In the genomic region with DNA sequence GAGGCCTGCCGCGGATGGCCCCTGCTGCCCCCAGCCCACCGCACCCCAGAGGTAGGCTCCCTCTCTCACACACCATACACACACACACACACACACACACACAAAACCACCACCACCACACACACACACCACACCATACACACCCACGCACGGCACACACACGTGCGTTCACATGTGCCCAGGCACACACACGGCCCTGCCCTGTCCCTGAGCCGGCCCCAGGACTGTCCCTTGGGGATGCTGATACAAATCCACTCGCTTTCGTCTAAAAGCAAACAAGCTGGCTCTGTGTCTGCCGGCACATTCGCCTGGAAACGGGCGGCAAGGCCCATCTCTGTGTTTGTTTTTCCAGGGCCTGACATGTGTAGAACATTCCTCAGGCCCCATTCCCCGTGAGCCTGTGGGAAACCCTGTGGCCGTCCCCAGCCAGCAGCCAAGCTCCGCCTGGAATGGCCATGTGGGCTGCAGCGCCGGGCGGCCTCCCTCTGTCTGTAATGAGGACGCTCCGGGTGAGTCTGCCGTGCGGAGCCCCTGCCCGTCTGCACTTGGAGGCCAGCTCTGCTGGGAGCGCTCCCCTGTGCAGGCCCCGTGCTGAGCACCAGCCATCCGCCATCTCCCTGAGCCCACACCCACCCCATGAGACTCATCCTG, we compare ENCODE assay signal across 8 cellular contexts.
DNase-seq lines count a peak whose midpoint lies in the region; ATAC-seq and TF ChIP-seq lines count a peak whose summit lies in the region.
"Had no signal": no experiment of that assay in that cellular context is flagged by ENCODE, and none has a peak within 500 bp of the region (broad histone marks: within the 10 kb centered on the region; RNA-seq: fewer than 3 reads in every experiment).

No MANE protein-coding gene starts in this region.

- H3K36me3 ChIP-seq in SJCRH30 (no peaks in the 10 kb centered on the region), mucosa of descending colon (ENCODE audit: low read depth) (no peaks in the 10 kb centered on the region)

- no peaks in the 10 kb centered on the region for H3K9me3 ChIP-seq in SJCRH30 (replicated peaks)
- no peaks in the 10 kb centered on the region for H3K9me3 ChIP-seq in mucosa of descending colon

- H3K27me3 ChIP-seq in SJCRH30 = peaks cover 46% of the 10 kb centered on the region

- H3K4me1 ChIP-seq in SJCRH30 (peaks cover 17% of the 10 kb centered on the region), mucosa of descending colon (ENCODE audit: low read depth) (no peaks in the 10 kb centered on the region)

- TF ChIP-seq POLR2A in GM18505 (IDR thresholded peaks at IDR 0.05; ENCODE audit: borderline replicate concordance, extremely low read depth, insufficient read depth, insufficient read length) = no peak

- ATAC-seq in mucosa of descending colon = peak; percentile 33
- ATAC-seq in GM18505 (IDR thresholded peaks at IDR 0.05; ENCODE audit: unreplicated experiment) = no peak
- no peak for ATAC-seq in HG03442 (IDR thresholded peaks at IDR 0.05; ENCODE audit: unreplicated experiment)

- TF ChIP-seq CTCF in mucosa of descending colon (IDR thresholded peaks at IDR 0.05) = no peak

- DNase-seq in SJCRH30 = peak; percentile 45 to 49
- peak; percentile 90 for DNase-seq in fibroblast of peridontal ligament (ENCODE audit: extremely low read depth)
- DNase-seq in mucosa of descending colon = peak in 1 of 3 donors; percentile 19
- peak; percentile 70 for DNase-seq in ureter (ENCODE audit: low spot score)
- no peak for DNase-seq in NOMO-1 treated with DMSO at 0.1 percent for 48 hours (lab: John Stamatoyannopoulos, UW; ENCODE audit: unreplicated experiment)
- DNase-seq: NCI-H1694 treated with DMSO at 0.1 percent for 48 hours had no signal

- intact Hi-C loops in mucosa of descending colon (cut with DNase I, micrococcal nuclease) = no loop called here

- H3K4me3 ChIP-seq in SJCRH30 (no peak overlapping the region), mucosa of descending colon (no peak overlapping the region)

- no peak overlapping the region for H3K27ac ChIP-seq in SJCRH30
